Comparison of ENCODE assay signal across 8 cellular contexts in the genomic region with DNA sequence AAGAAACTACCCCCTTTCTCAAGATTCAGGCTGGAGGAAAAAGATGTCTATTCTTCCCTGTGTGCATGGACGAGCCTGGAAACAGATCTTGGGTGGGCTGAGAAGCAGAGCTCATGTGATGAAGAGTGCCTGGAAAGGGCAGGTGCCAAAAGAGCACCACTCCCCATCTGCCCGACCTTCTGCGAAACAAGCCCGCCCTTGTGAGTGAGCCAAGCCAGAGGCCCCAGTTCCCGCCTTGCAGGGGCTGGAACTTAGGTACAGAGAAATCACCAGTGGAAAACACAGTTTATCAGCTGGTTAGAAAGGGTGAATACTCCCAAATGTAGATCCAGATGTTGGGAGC. TPM values are rescaled to one million over a fixed set of nuclear protein-coding genes. Genes with fewer than 3 reads are reported as not detected.
DNase-seq lines count a peak whose midpoint lies in the region; ATAC-seq and TF ChIP-seq lines count a peak whose summit lies in the region.

No MANE protein-coding gene starts in this region.

- peak overlapping the region; percentile 86 for H3K27ac ChIP-seq in mesodermal cell (ENCODE audit: low read depth, low read length, severe bottlenecking)

- H3K9me3 ChIP-seq in BE2C (no peaks in the 10 kb centered on the region), mesodermal cell (ENCODE audit: control insufficient read depth, low read length) (no peaks in the 10 kb centered on the region)

- peak overlapping the region; percentile 47 for H3K4me3 Mint-ChIP-seq in central memory CD8-positive, alpha-beta T cell

- no peak for ATAC-seq in central memory CD8-positive, alpha-beta T cell (replicated peaks; ENCODE audit: extremely low read depth, poor library complexity, severe bottlenecking)
- ATAC-seq in HG03342 (IDR thresholded peaks at IDR 0.05; ENCODE audit: unreplicated experiment) = no peak
- no peak for ATAC-seq in HG02981 (IDR thresholded peaks at IDR 0.05; ENCODE audit: unreplicated experiment)

- DNase-seq in BE2C (no peak), NCI-H1092 treated with DMSO at 0.1 percent for 48 hours (lab: John Stamatoyannopoulos, UW) (peak; percentile 68), NCI-H2081 (lab: John Stamatoyannopoulos, UW) (no peak), GF-D8 (lab: John Stamatoyannopoulos, UW) (no peak)
- DNase-seq in central memory CD8-positive, alpha-beta T cell (ENCODE audit: low spot score in 2 of 2) = no peak

- peaks cover 38% of the 10 kb centered on the region for H3K4me1 Mint-ChIP-seq in central memory CD8-positive, alpha-beta T cell

- TF ChIP-seq CTCF in BE2C (IDR thresholded peaks at IDR 0.05; ENCODE audit: low read depth, low read length) = no peak

- H3K27me3 Mint-ChIP-seq in central memory CD8-positive, alpha-beta T cell = no peaks in the 10 kb centered on the region

- H3K4me1 ChIP-seq in BE2C (peaks cover 1% of the 10 kb centered on the region; the same call in 1 of the 2 replicates), mesodermal cell (ENCODE audit: control insufficient read depth, insufficient read depth, low read length, poor library complexity, severe bottlenecking) (peaks cover 44% of the 10 kb centered on the region)

- no peaks in the 10 kb centered on the region for H3K36me3 ChIP-seq in BE2C
- H3K36me3 ChIP-seq in mesodermal cell (ENCODE audit: control insufficient read depth, insufficient read depth, low read length) = peaks cover 52% of the 10 kb centered on the region

- peak overlapping the region; percentile 73 for H3K4me3 ChIP-seq in BE2C (ENCODE audit: low read depth, low read length)
- H3K4me3 ChIP-seq in mesodermal cell (ENCODE audit: extremely low read depth, insufficient read depth, low read length, poor library complexity, severe bottlenecking) = peak overlapping the region; percentile 67

- no peaks in the 10 kb centered on the region for H3K27me3 ChIP-seq in BE2C

- no peaks in the 10 kb centered on the region for H3K9me3 Mint-ChIP-seq in central memory CD8-positive, alpha-beta T cell

- WGBS in mesodermal cell (ENCODE audit: insufficient coverage in 2 of 2), 2 experiments = 70 to 73% methylated on average over 2 to 5 of the region's 5 CpGs

- peak overlapping the region; percentile 58 for H3K27ac Mint-ChIP-seq in central memory CD8-positive, alpha-beta T cell (ENCODE audit: low read depth)

- peaks cover 10% of the 10 kb centered on the region for H3K36me3 Mint-ChIP-seq in central memory CD8-positive, alpha-beta T cell (ENCODE audit: insufficient read depth)

RNA-seq across cellular contexts. Expression of a gene that starts 26.7 kb away (rescaled TPM):
- polyA plus RNA-seq in BE2C (2012; ENCODE audit: insufficient read depth, insufficient read length, low read depth) = not detected
- not detected for polyA plus RNA-seq in mesodermal cell (2013, experiment 1 of 2)
- polyA plus RNA-seq in mesodermal cell (2013, experiment 2 of 2) = not detected
